Comparison of ENCODE assay signal across 7 cellular contexts in the genomic region with DNA sequence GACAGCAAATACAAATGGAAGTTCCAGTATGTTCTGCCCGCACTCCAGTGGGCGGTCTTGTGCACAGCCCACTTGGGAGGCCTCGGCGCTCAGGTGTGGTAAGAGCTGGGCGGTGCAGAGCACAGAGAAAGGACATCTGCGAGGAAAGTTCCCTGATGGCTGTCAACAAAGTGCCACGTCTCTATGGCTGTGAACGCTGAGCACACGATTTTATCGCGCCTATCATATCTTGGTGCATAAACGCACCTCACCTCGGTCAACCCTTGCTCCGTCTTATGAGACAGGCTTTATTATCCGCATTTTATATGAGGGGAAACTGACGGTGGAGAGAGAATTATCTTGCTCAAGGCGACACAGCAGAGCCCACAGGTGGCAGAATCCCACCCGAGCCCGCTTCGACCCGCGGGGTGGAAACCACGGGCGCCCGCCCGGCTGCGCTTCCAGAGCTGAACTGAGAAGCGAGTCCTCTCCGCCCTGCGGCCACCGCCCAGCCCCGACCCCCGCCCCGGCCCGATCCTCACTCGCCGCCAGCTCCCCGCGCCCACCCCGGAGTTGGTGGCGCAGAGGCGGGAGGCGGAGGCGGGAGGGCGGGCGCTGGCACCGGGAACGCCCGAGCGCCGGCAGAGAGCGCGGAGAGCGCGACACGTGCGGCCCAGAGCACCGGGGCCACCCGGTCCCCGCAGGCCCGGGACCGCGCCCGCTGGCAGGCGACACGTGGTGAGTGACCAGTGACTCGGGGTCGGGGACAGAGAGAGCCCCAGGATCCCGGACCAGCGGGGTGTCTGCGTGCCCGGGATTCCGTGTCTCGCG. TPM values are rescaled to one million over a fixed set of nuclear protein-coding genes. Genes with fewer than 3 reads are reported as not detected.
A peak's percentile ranks its signal among the peaks of the same experiment; 100 is the strongest.
DNase-seq lines count a peak whose midpoint lies in the region; ATAC-seq and TF ChIP-seq lines count a peak whose summit lies in the region.

TSS of gene IL12RB2 (plus strand) at position 623 of the 810 bp plus-strand sequence. CDS start 12,496 bp downstream, outside the sequence.

- H3K4me2 ChIP-seq in fibroblast of lung (ENCODE audit: extremely low read depth, insufficient read depth, low read length) = peak within 1 kb of the TSS; percentile 64

- no peak within 1 kb of the TSS for H2AFZ ChIP-seq in fibroblast of lung (ENCODE audit: low read length)

- no peak within 1 kb of the TSS for H3K9ac ChIP-seq in fibroblast of lung (ENCODE audit: insufficient read depth, low read length)

- H3K4me3 ChIP-seq in fibroblast of lung (replicated peaks in 1 of 4; ENCODE audit: control extremely low read depth in 1 of 4, insufficient read depth in 1 of 4, low read depth in 3 of 4, low read length in 4 of 4) (peak within 1 kb of the TSS in 2 of 4 experiments; percentile 17 to 45), psoas muscle (peak within 1 kb of the TSS; percentile 72)

- no peak within 1 kb of the TSS for H3K27ac ChIP-seq in fibroblast of lung (ENCODE audit: insufficient read depth, low read length)
- H3K27ac ChIP-seq in psoas muscle = peak within 1 kb of the TSS; percentile 60
- no peak within 1 kb of the TSS for H3K27ac ChIP-seq in substantia nigra (ENCODE audit: low read depth, low read length, poor library complexity, severe bottlenecking)

- H3K27me3 ChIP-seq in fibroblast of lung (ENCODE audit: control insufficient read depth, insufficient read depth, low read length) = peaks cover 10% of the 10 kb centered on the region
- H3K27me3 ChIP-seq in psoas muscle (ENCODE audit: insufficient read depth in 3 of 3, low read length in 2 of 3) = peaks cover 0 to 2% (median 0%) of the 10 kb centered on the region in 3 donors

- H3K9me3 ChIP-seq in fibroblast of lung (ENCODE audit: control insufficient read depth, insufficient read depth, low read depth, low read length) (no peaks in the 10 kb centered on the region), psoas muscle (no peaks in the 10 kb centered on the region)

- TF ChIP-seq CTCF in fibroblast of lung (conservative IDR thresholded peaks at IDR 0.05 in 1 of 2, IDR thresholded peaks at IDR 0.05 in 1 of 2; ENCODE audit: low read depth in 1 of 2, low read length in 2 of 2) = no peak
- TF ChIP-seq CTCF in psoas muscle (IDR thresholded peaks at IDR 0.05) = no peak

- intact Hi-C loops in psoas muscle (cut with DNase I) = loop anchor here in 1 of 2 donors (10.0 kb wide), 1 partner anchor 73 kb away; no protein-coding TSS in a partner anchor

- H3K36me3 ChIP-seq in fibroblast of lung (ENCODE audit: control insufficient read depth, insufficient read depth, low read length) (no peaks in the 10 kb centered on the region), psoas muscle (ENCODE audit: insufficient read depth in 1 of 2, low read depth in 1 of 2) (no peaks in the 10 kb centered on the region)

- no peaks in the 10 kb centered on the region for H4K20me1 ChIP-seq in fibroblast of lung (ENCODE audit: control insufficient read depth, extremely low read depth, insufficient read depth, low read length)

- H3K79me2 ChIP-seq in fibroblast of lung (ENCODE audit: control insufficient read depth, insufficient read depth, low read length) = no peaks in the 10 kb centered on the region

- H3K4me1 ChIP-seq in fibroblast of lung (ENCODE audit: control insufficient read depth, extremely low read depth, insufficient read depth, low read length) = no peaks in the 10 kb centered on the region
- no peaks in the 10 kb centered on the region for H3K4me1 ChIP-seq in psoas muscle

- ATAC-seq in GM21390 (IDR thresholded peaks at IDR 0.05; ENCODE audit: unreplicated experiment) = peak; percentile 74
- ATAC-seq in psoas muscle = peak; percentile 81 to 93 (median 87)
- no peak for ATAC-seq in GM19328 (IDR thresholded peaks at IDR 0.05; ENCODE audit: unreplicated experiment)

- DNase-seq in NCI-H128 (lab: John Stamatoyannopoulos, UW; ENCODE audit: unreplicated experiment) (peak; percentile 8), fibroblast of lung (ENCODE audit: low read depth in 2 of 2) (no peak), psoas muscle (peak; percentile 23 to 65), substantia nigra (lab: John Stamatoyannopoulos, UW) (no peak)
- peak; percentile 77 for DNase-seq in activated CD8-positive, alpha-beta memory T cell treated with anti-CD3 and anti-CD28 coated beads, Interleukin-2, amount 50 U/mL, for 48 hours

- WGBS in psoas muscle, 3 donors = 3 to 5% (median 3%) methylated on average over 53 to 75 of the region's 75 CpGs

RNA-seq across cellular contexts. Expression of gene IL12RB2, which starts in this region (rescaled TPM):
- not detected in 2 replicates for total RNA-seq in fibroblast of lung
- 0.01 TPM in 1 of 2 replicates, not detected in the other for polyA plus RNA-seq in fibroblast of lung
- polyA plus RNA-seq in fibroblast of lung (2012) = not detected in 2 replicates
- polyA minus RNA-seq in fibroblast of lung (ENCODE audit: low replicate concordance) = not detected in 2 replicates
- total RNA-seq in psoas muscle = 1 to 10 TPM; 2.0 to 9.5 (median 5.1) TPM
- 1 to 10 TPM in 1 of 3 donors, under 1 TPM in 2; 0.13 to 6.5 (median 0.67) TPM for polyA plus RNA-seq in psoas muscle

Comparison
In these comparisons a context has a peak if more than half of its experiments do, and no peak if none do; other contexts are left out.
1. DNase-seq: peak in NCI-H128 (single experiment), activated CD8-positive, alpha-beta memory T cell treated with anti-CD3 and anti-CD28 coated beads, Interleukin-2, amount 50 U/mL, for 48 hours (single experiment) and psoas muscle (2 of 2); none in fibroblast of lung (0 of 2) and substantia nigra (0 of 49).